Comparison of ENCODE assay signal across 9 cellular contexts in genomic region chr5:76641514-76642120, GRCh38. TPM values are rescaled to one million over a fixed set of nuclear protein-coding genes. Genes with fewer than 3 reads are reported as not detected.
DNase-seq lines count a peak whose midpoint lies in the region; ATAC-seq lines count a peak whose summit lies in the region.
"Had no signal": no experiment of that assay in that cellular context is flagged by ENCODE, and none has a peak within 500 bp of the region (broad histone marks: within the 10 kb centered on the region; RNA-seq: fewer than 3 reads in every experiment).

No MANE protein-coding gene starts in this region.

- H3K27ac Mint-ChIP-seq in activated naive CD8-positive, alpha-beta T cell treated with anti-CD3 and anti-CD28 coated beads, Interleukin-2, amount 10 ng/mL, durations not matched to agents 7 days and 5 days: no peak overlapping the region

- no peak overlapping the region for H3K4me3 Mint-ChIP-seq in activated naive CD8-positive, alpha-beta T cell treated with anti-CD3 and anti-CD28 coated beads, Interleukin-2, amount 10 ng/mL, durations not matched to agents 7 days and 5 days

- intact Hi-C loops in left ventricle myocardium superior (cut with micrococcal nuclease): no loop called here

- H3K27me3 Mint-ChIP-seq in activated naive CD8-positive, alpha-beta T cell treated with anti-CD3 and anti-CD28 coated beads, Interleukin-2, amount 10 ng/mL, durations not matched to agents 7 days and 5 days: no peaks in the 10 kb centered on the region

- DNase-seq in Caki2 (ENCODE audit: low read depth) (peak; percentile 51), HT-29 (ENCODE audit: low spot score) (peak; percentile 76), SW 1271 (lab: John Stamatoyannopoulos, UW) (peak; percentile 32 to 60), left ventricle myocardium superior (peak; percentile 41)
- peak; percentile 48 for DNase-seq in activated naive CD8-positive, alpha-beta T cell treated with anti-CD3 and anti-CD28 coated beads, Interleukin-2, amount 10 ng/mL, durations not matched to agents 7 days and 5 days
- DNase-seq in stimulated activated CD4-positive, alpha-beta T cell treated with anti-CD3 and anti-CD28 coated beads, Interleukin-12 subunit alpha, Interleukin-12 subunit beta, amount 100 ng/mL, for 24 hours (ENCODE audit: low read depth in 2 of 2): peak; percentile 17 to 65

- H3K4me1 Mint-ChIP-seq in activated naive CD8-positive, alpha-beta T cell treated with anti-CD3 and anti-CD28 coated beads, Interleukin-2, amount 10 ng/mL, durations not matched to agents 7 days and 5 days: peaks cover 7% of the 10 kb centered on the region

- peak; percentile 50 for ATAC-seq in activated naive CD8-positive, alpha-beta T cell treated with anti-CD3 and anti-CD28 coated beads, Interleukin-2, amount 10 ng/mL, durations not matched to agents 7 days and 5 days (ENCODE audit: low read depth)
- ATAC-seq in left ventricle myocardium superior: peak; percentile 35
- no peak for ATAC-seq in GM21723 (IDR thresholded peaks at IDR 0.05; ENCODE audit: unreplicated experiment)
- no peak for ATAC-seq in GM19324 (IDR thresholded peaks at IDR 0.05; ENCODE audit: low FRiP score, unreplicated experiment)

- in situ Hi-C loops in Caki2 (cut with HindIII; ENCODE audit: low pct_unique_long_range_greater_than_20kb, low sequenced_read_pairs): no loop called here

- H3K36me3 Mint-ChIP-seq in activated naive CD8-positive, alpha-beta T cell treated with anti-CD3 and anti-CD28 coated beads, Interleukin-2, amount 10 ng/mL, durations not matched to agents 7 days and 5 days: peaks cover 28% of the 10 kb centered on the region

- POLR2A ChIA-PET in activated naive CD8-positive, alpha-beta T cell treated with anti-CD3 and anti-CD28 coated beads, Interleukin-2, amount 10 ng/mL, durations not matched to agents 7 days and 5 days (lab: Charles Lee): no interaction called here

- no peaks in the 10 kb centered on the region for H3K9me3 Mint-ChIP-seq in activated naive CD8-positive, alpha-beta T cell treated with anti-CD3 and anti-CD28 coated beads, Interleukin-2, amount 10 ng/mL, durations not matched to agents 7 days and 5 days

RNA-seq across cellular contexts. Expression of gene F2RL2, which starts 18.4 kb away (rescaled TPM):
- total RNA-seq in Caki2 (2014; rRNA removed; shearing (Covaris generic); ENCODE audit: low replicate concordance): 2.8 and 11.2 TPM in 2 replicates
- 0.34 and 0.38 TPM in 2 replicates for total RNA-seq in HT-29 (2014; rRNA removed; shearing (Covaris generic))
- total RNA-seq in activated naive CD8-positive, alpha-beta T cell treated with anti-CD3 and anti-CD28 coated beads, Interleukin-2, amount 10 ng/mL, durations not matched to agents 7 days and 5 days: not detected
- 0.27 TPM for total RNA-seq in left ventricle myocardium superior
- total RNA-seq: T-helper 1 cell treated with Interleukin-12 subunit alpha and Interleukin-12 subunit beta and Interleukin-4 antibody, amounts not matched to agents 30 ng/mL and 1 ng/mL, for 36 hours had no signal

Comparison
In these comparisons a context has a peak if more than half of its experiments do, and no peak if none do; other contexts are left out.
1. ATAC-seq: peak in activated naive CD8-positive, alpha-beta T cell treated with anti-CD3 and anti-CD28 coated beads, Interleukin-2, amount 10 ng/mL, durations not matched to agents 7 days and 5 days (single experiment) and left ventricle myocardium superior (single experiment); none in GM21723 (single experiment) and GM19324 (single experiment).
2. Peak in every context shown above with its lines, with median percentiles within 50 percentile points of each other: DNase-seq.